Comparison of ENCODE assay signal across 10 cellular contexts in the genomic region with DNA sequence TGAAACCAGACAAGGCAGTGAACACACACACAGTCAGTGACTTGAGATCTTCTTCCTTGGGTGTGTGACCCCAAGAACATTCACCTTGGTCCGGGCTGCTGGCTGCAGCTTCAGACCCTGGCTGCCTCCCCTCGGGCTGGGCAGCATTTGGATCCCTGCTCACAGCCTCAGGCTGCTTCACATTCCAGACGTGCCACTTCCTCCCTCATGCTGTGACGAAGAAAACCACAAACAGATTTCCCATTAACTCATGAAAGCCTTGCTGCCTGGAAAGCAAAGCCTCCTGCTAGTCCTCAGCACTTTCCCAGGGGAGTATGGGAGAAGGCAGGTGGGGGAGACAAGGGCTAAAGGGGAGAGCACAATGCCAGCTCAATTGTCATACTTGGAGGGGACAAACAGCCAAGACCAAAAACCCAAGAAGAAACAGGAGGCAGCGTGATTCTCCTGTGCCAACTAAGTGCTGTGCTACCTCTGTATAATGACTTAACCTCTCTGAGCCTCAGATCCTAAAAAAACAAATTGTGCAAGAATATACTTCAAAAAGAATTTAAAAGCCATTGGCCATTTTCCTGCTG.
DNase-seq lines count a peak whose midpoint lies in the region; ATAC-seq, FAIRE-seq and TF ChIP-seq lines count a peak whose summit lies in the region.
"Had no signal": no experiment of that assay in that cellular context is flagged by ENCODE, and none has a peak within 500 bp of the region (broad histone marks: within the 10 kb centered on the region; RNA-seq: fewer than 3 reads in every experiment).

No MANE protein-coding gene starts in this region.

- H3K4me3 ChIP-seq in A673 (ENCODE audit: low read depth, low read length, poor library complexity, severe bottlenecking) (no peak overlapping the region), HUES48 (ENCODE audit: low read depth, low read length) (no peak overlapping the region), astrocyte of the spinal cord (ENCODE audit: low read depth, low read length) (no peak overlapping the region), kidney (ENCODE audit: low read length in 2 of 2) (peak overlapping the region in 1 of 2 donors; percentile 12)
- H3K4me3 ChIP-seq: right lobe of liver had no signal

- intact Hi-C loops in A673 (cut with micrococcal nuclease; ENCODE audit: unreplicated experiment): no loop called here
- intact Hi-C loops in kidney (cut with DNase I): loop anchor here (10.0 kb wide), 1 partner anchor 409 kb away; no protein-coding TSS in a partner anchor

- H3K9me3 ChIP-seq in A673 (ENCODE audit: low read depth, low read length, poor library complexity, severe bottlenecking): no peaks in the 10 kb centered on the region
- H3K9me3 ChIP-seq in HUES48 (ENCODE audit: control insufficient read depth, insufficient read depth, low read length): no peaks in the 10 kb centered on the region
- no peaks in the 10 kb centered on the region for H3K9me3 ChIP-seq in kidney (ENCODE audit: control insufficient read depth in 1 of 2, low read length in 2 of 2)
- H3K9me3 ChIP-seq: right lobe of liver had no signal

- H3K27ac ChIP-seq in A673 (ENCODE audit: low read depth, low read length, poor library complexity, severe bottlenecking) (no peak overlapping the region), HUES48 (ENCODE audit: low read depth, low read length) (peak overlapping the region; percentile 91), kidney (ENCODE audit: low read depth in 2 of 2, low read length in 2 of 2) (peak overlapping the region; percentile 26 to 59)
- H3K27ac ChIP-seq: right lobe of liver had no signal

- POLR2A ChIA-PET in A673 (lab: Charles Lee; ENCODE audit: low non-redundant PET): no interaction called here

- H3K9ac ChIP-seq in HUES48 (ENCODE audit: low read depth, low read length) (0 out of 2 replicates have a peak overlapping the region, but pooled peaks have one; percentile 28), kidney (ENCODE audit: low read length in 2 of 2) (peak overlapping the region in 1 of 2 donors; percentile 23)

- H3K4me1 ChIP-seq in A673 (ENCODE audit: insufficient read depth, low read length, poor library complexity, severe bottlenecking) (peaks cover 4% of the 10 kb centered on the region), HUES48 (ENCODE audit: control insufficient read depth, insufficient read depth, low read length) (peaks cover 27% of the 10 kb centered on the region), kidney (ENCODE audit: control insufficient read depth in 1 of 2, insufficient read depth in 1 of 2, low read depth in 1 of 2, low read length in 2 of 2) (peaks cover 9 to 16% of the 10 kb centered on the region in 2 donors)
- H3K4me1 ChIP-seq: right lobe of liver had no signal

- CTCF ChIA-PET in A673 (lab: Charles Lee): no interaction called here

- FAIRE-seq in kidney (lab: Jason Lieb, UNC): no peak
- FAIRE-seq: colon had no signal

- in situ Hi-C loops in astrocyte of the spinal cord (cut with HindIII; ENCODE audit: low sequenced_read_pairs): no loop called here

- DNase-seq in A673 (ENCODE audit: low spot score) (peak; percentile 79), astrocyte of the spinal cord (ENCODE audit: low read depth, low spot score) (peak; percentile 89), kidney (peak; percentile 74)
- DNase-seq in activated CD4-positive, alpha-beta T cell treated with anti-CD3 and anti-CD28 coated beads for 4 hours: no peak
- DNase-seq: right lobe of liver had no signal

- no peaks in the 10 kb centered on the region for H3K36me3 ChIP-seq in A673 (ENCODE audit: insufficient read depth, low read length, poor library complexity, severe bottlenecking)
- H3K36me3 ChIP-seq in HUES48 (ENCODE audit: control insufficient read depth, insufficient read depth, low read length): no peaks in the 10 kb centered on the region
- H3K36me3 ChIP-seq in kidney (ENCODE audit: control insufficient read depth in 1 of 2, insufficient read depth in 2 of 2, low read length in 2 of 2): no peaks in the 10 kb centered on the region
- H3K36me3 ChIP-seq: right lobe of liver had no signal

- BruUV-seq in A673 (replicated peaks; lab: Mats Ljungman, UMichigan): no TSS peak

- H3K27me3 ChIP-seq in A673 (replicated peaks; ENCODE audit: insufficient read depth, low read depth, low read length, poor library complexity): no peaks in the 10 kb centered on the region
- H3K27me3 ChIP-seq in HUES48 (ENCODE audit: control insufficient read depth, insufficient read depth, low read length): no peaks in the 10 kb centered on the region
- H3K27me3 ChIP-seq: right lobe of liver had no signal

- ATAC-seq in GM19351 (IDR thresholded peaks at IDR 0.05; ENCODE audit: unreplicated experiment) (no peak), HG03045 (IDR thresholded peaks at IDR 0.05; ENCODE audit: unreplicated experiment) (no peak), GM18519 (IDR thresholded peaks at IDR 0.05; ENCODE audit: low FRiP score, unreplicated experiment) (no peak)

- TF ChIP-seq CTCF in A673 (conservative IDR thresholded peaks at IDR 0.05; ENCODE audit: low read depth, low read length) (no peak), astrocyte of the spinal cord (IDR thresholded peaks at IDR 0.05; ENCODE audit: low read depth, low read length) (no peak), kidney (IDR thresholded peaks at IDR 0.05; ENCODE audit: borderline replicate concordance, extremely low read depth, insufficient read depth) (no peak)

Comparison
In these comparisons a context has a peak if more than half of its experiments do, and no peak if none do; other contexts are left out.
1. DNase-seq: peak in A673 (single experiment), astrocyte of the spinal cord (single experiment) and kidney (single experiment); none in activated CD4-positive, alpha-beta T cell treated with anti-CD3 and anti-CD28 coated beads for 4 hours (0 of 2).